ENCODE assay signal across 1 cellular context in the genomic region with DNA sequence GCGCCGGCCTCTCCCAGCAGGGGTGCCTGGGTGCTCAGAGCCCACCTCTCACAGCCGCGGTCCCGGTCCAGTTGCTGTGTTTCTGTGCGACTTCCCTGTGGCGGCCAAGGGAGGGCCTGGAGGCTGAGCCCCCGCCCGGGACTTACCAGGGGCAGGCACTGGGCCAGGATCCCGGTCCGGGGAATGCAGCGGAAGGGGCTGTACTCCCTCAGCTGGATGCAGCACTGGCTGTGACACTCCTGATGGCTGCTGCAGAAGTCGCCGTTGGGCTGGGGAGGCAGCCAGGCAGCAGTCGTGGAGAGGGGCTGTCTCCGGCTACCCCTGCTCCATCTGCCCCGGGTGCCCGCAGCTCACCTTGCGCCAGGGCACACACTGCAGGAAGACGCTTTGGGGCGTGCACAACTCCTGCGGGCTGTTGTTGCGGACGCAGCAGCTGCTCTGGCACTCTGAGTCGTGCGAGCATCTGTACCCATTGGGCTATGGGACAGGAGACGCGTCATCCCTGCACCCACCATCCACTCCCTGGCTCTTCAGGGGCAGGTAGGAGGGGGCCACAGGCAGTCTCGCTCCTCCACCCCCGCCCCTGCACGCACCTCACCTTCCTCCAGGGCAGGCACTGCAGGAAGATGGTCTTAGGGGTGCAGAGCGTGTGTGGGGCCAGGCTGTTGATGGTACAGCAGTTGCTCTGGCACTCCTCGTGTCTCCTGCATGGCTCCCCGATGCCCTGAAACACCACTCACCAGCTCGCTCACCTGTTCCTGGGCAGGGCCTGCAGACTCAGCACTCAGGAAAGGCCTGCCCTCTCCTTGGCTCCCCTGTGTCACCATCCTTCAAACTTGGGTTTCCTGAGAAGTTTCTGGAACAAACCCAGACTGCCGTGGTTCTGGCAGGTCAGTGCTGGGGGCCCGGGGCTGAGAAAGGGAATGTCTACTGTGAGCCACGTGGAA.
TF ChIP-seq lines count a peak whose summit lies in the region.

No MANE protein-coding gene starts in this region.

TF ChIP-seq in GM23338, 12 proteins besides CTCF, POLR2A, EP300 and RAD21 (continued from another document):
- TF ChIP-seq, protein P1, sequence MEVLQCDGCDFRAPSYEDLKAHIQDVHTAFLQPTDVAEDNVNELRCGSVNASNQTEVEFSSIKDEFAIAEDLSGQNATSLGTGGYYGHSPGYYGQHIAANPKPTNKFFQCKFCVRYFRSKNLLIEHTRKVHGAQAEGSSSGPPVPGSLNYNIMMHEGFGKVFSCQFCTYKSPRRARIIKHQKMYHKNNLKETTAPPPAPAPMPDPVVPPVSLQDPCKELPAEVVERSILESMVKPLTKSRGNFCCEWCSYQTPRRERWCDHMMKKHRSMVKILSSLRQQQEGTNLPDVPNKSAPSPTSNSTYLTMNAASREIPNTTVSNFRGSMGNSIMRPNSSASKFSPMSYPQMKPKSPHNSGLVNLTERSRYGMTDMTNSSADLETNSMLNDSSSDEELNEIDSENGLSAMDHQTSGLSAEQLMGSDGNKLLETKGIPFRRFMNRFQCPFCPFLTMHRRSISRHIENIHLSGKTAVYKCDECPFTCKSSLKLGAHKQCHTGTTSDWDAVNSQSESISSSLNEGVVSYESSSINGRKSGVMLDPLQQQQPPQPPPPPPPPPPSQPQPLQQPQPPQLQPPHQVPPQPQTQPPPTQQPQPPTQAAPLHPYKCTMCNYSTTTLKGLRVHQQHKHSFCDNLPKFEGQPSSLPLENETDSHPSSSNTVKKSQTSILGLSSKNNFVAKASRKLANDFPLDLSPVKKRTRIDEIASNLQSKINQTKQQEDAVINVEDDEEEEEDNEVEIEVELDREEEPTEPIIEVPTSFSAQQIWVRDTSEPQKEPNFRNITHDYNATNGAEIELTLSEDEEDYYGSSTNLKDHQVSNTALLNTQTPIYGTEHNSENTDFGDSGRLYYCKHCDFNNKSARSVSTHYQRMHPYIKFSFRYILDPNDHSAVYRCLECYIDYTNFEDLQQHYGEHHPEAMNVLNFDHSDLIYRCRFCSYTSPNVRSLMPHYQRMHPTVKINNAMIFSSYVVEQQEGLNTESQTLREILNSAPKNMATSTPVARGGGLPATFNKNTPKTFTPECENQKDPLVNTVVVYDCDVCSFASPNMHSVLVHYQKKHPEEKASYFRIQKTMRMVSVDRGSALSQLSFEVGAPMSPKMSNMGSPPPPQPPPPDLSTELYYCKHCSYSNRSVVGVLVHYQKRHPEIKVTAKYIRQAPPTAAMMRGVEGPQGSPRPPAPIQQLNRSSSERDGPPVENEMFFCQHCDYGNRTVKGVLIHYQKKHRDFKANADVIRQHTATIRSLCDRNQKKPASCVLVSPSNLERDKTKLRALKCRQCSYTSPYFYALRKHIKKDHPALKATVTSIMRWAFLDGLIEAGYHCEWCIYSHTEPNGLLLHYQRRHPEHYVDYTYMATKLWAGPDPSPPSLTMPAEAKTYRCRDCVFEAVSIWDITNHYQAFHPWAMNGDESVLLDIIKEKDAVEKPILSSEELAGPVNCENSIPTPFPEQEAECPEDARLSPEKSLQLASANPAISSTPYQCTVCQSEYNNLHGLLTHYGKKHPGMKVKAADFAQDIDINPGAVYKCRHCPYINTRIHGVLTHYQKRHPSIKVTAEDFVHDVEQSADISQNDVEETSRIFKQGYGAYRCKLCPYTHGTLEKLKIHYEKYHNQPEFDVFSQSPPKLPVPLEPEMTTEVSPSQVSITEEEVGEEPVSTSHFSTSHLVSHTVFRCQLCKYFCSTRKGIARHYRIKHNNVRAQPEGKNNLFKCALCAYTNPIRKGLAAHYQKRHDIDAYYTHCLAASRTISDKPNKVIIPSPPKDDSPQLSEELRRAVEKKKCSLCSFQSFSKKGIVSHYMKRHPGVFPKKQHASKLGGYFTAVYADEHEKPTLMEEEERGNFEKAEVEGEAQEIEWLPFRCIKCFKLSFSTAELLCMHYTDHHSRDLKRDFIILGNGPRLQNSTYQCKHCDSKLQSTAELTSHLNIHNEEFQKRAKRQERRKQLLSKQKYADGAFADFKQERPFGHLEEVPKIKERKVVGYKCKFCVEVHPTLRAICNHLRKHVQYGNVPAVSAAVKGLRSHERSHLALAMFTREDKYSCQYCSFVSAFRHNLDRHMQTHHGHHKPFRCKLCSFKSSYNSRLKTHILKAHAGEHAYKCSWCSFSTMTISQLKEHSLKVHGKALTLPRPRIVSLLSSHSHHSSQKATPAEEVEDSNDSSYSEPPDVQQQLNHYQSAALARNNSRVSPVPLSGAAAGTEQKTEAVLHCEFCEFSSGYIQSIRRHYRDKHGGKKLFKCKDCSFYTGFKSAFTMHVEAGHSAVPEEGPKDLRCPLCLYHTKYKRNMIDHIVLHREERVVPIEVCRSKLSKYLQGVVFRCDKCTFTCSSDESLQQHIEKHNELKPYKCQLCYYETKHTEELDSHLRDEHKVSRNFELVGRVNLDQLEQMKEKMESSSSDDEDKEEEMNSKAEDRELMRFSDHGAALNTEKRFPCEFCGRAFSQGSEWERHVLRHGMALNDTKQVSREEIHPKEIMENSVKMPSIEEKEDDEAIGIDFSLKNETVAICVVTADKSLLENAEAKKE (CRISPR knock-in tag; IDR thresholded peaks at IDR 0.05), result no peak
- TF ChIP-seq, protein P2, sequence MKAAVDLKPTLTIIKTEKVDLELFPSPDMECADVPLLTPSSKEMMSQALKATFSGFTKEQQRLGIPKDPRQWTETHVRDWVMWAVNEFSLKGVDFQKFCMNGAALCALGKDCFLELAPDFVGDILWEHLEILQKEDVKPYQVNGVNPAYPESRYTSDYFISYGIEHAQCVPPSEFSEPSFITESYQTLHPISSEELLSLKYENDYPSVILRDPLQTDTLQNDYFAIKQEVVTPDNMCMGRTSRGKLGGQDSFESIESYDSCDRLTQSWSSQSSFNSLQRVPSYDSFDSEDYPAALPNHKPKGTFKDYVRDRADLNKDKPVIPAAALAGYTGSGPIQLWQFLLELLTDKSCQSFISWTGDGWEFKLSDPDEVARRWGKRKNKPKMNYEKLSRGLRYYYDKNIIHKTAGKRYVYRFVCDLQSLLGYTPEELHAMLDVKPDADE (IDR thresholded peaks at IDR 0.05), result no peak
- TF ChIP-seq JUNB (IDR thresholded peaks at IDR 0.05; ENCODE audit: unreplicated experiment) (no peak), STAT1 (IDR thresholded peaks at IDR 0.05; ENCODE audit: unreplicated experiment) (no peak), POLR2AphosphoS5 (IDR thresholded peaks at IDR 0.05; ENCODE audit: low read depth) (no peak), EZH2phosphoT487 (IDR thresholded peaks at IDR 0.05; ENCODE audit: unreplicated experiment) (no peak), ZNF331 (CRISPR knock-in tag; IDR thresholded peaks at IDR 0.05; ENCODE audit: low read depth) (no peak)
- TF ChIP-seq, protein P3, sequence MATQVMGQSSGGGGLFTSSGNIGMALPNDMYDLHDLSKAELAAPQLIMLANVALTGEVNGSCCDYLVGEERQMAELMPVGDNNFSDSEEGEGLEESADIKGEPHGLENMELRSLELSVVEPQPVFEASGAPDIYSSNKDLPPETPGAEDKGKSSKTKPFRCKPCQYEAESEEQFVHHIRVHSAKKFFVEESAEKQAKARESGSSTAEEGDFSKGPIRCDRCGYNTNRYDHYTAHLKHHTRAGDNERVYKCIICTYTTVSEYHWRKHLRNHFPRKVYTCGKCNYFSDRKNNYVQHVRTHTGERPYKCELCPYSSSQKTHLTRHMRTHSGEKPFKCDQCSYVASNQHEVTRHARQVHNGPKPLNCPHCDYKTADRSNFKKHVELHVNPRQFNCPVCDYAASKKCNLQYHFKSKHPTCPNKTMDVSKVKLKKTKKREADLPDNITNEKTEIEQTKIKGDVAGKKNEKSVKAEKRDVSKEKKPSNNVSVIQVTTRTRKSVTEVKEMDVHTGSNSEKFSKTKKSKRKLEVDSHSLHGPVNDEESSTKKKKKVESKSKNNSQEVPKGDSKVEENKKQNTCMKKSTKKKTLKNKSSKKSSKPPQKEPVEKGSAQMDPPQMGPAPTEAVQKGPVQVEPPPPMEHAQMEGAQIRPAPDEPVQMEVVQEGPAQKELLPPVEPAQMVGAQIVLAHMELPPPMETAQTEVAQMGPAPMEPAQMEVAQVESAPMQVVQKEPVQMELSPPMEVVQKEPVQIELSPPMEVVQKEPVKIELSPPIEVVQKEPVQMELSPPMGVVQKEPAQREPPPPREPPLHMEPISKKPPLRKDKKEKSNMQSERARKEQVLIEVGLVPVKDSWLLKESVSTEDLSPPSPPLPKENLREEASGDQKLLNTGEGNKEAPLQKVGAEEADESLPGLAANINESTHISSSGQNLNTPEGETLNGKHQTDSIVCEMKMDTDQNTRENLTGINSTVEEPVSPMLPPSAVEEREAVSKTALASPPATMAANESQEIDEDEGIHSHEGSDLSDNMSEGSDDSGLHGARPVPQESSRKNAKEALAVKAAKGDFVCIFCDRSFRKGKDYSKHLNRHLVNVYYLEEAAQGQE (IDR thresholded peaks at IDR 0.05; ENCODE audit: unreplicated experiment), result no peak
